In the genomic region with DNA sequence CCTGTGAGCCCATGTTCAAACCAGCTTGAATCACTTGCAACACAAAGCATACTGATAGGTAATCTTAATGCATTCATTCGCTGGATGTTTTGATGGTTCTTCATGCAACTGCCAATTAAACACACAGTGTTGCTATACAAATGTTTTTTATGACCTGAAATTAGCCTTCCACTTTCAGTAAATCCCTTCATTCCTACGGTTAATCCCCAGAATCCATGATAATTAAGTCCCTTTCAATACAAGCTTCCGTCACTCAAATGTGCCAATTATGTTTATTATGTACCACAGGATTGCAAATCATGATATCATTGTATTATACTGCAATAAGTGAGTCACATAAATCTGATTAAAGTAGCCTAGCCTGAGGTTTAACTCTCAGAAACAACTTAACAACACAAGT, we compare ENCODE assay signal across 28 cellular contexts. TPM values are rescaled to one million over a fixed set of nuclear protein-coding genes. Genes with fewer than 3 reads are reported as not detected.
"Had no signal": no experiment of that assay in that cellular context is flagged by ENCODE, and none has a peak within 500 bp of the region (broad histone marks: within the 10 kb centered on the region; RNA-seq: fewer than 3 reads in every experiment).

No MANE protein-coding gene starts in this region.

- FAIRE-seq: K562 had no signal

- H3K27ac ChIP-seq: ascending aorta, cardiac muscle cell, SJCRH30, SK-N-MC had no signal

- H3K4me1 ChIP-seq: ascending aorta, SJCRH30 had no signal

- H3K9me3 ChIP-seq: ascending aorta, SJCRH30 had no signal

- H3K4me3 ChIP-seq: ascending aorta, cardiac muscle cell, K562, SJCRH30, SK-N-MC had no signal

- H3K27me3 ChIP-seq: ascending aorta, cardiac muscle cell, SJCRH30 had no signal

- DNase-seq: activated CD4-positive, alpha-beta T cell treated with anti-CD3 and anti-CD28 coated beads, Interleukin-2, amount 10 ng/mL, durations not matched to agents 24 days and 14 days; activated CD4-positive, alpha-beta T cell treated with anti-CD3 and anti-CD28 coated beads, Interleukin-2, amount 50 U/mL, for 4 hours; activated CD8-positive, alpha-beta T cell treated with anti-CD3 and anti-CD28 coated beads for 36 hours; activated gamma-delta T cell; activated naive CD4-positive, alpha-beta T cell treated with Interleukin-2 at 50 U/mL for 16 hours; activated naive CD8-positive, alpha-beta T cell treated with anti-CD3 and anti-CD28 coated beads, Interleukin-2, amount 10 ng/mL, durations not matched to agents 7 days and 5 days; activated T-cell treated with anti-CD3 and anti-CD28 coated beads, Interleukin-2, amount 50 U/mL, for 24 hours; amygdala; NCI-H1105 treated with DMSO at 0.1 percent for 48 hours; NCI-H1436; NCI-H1694; NCI-H1930; NCI-H2081 treated with DMSO at 0.1 percent for 48 hours; NCI-H226; NCI-H446 treated with DMSO at 0.1 percent for 48 hours; NCI-H774; SHP77; SJCRH30; T-cell; T-helper 2 cell; T-helper 9 cell had no signal

- H3K36me3 ChIP-seq: ascending aorta, cardiac muscle cell, SJCRH30 had no signal

RNA-seq across cellular contexts. Expression of a gene that starts 14.5 kb away (rescaled TPM):
- total RNA-seq: activated CD4-positive, alpha-beta T cell treated with anti-CD3 and anti-CD28 coated beads, Interleukin-2, amount 10 ng/mL, durations not matched to agents 24 days and 14 days; activated CD8-positive, alpha-beta T cell treated with anti-CD3 and anti-CD28 coated beads for 36 hours; activated naive CD8-positive, alpha-beta T cell treated with anti-CD3 and anti-CD28 coated beads, Interleukin-2, amount 10 ng/mL, durations not matched to agents 7 days and 5 days; activated T-helper 2 cell treated with anti-CD3 and anti-CD28 coated beads, Interferon-gamma antibody, Interleukin-2, Interleukin-4, amounts not matched to agents 10 μg/mL and 5 μg/mL and 100 μg/mL, durations not matched to agents 14 hours and 24 hours and 36 hours; ascending aorta; K562; MCF 10A; SJCRH30; T-cell had no signal
- polyA plus RNA-seq: adipose tissue, K562 had no signal
